ENCODE assay signal across 12 cellular contexts in genomic region chr11:128575956-128576340, GRCh38. TPM values are rescaled to one million over a fixed set of nuclear protein-coding genes. Genes with fewer than 3 reads are reported as not detected.
A peak's percentile ranks its signal among the peaks of the same experiment; 100 is the strongest.
DNase-seq lines count a peak whose midpoint lies in the region; ATAC-seq and TF ChIP-seq lines count a peak whose summit lies in the region.
"Had no signal": no experiment of that assay in that cellular context is flagged by ENCODE, and none has a peak within 500 bp of the region (broad histone marks: within the 10 kb centered on the region; RNA-seq: fewer than 3 reads in every experiment).

No MANE protein-coding gene starts in this region.

- H3K27me3 Mint-ChIP-seq in WTC11 (ENCODE audit: low read depth): no peaks in the 10 kb centered on the region
- H3K27me3 Mint-ChIP-seq: CD4-positive, CD25-positive, alpha-beta regulatory T cell had no signal

- H3K36me3 ChIP-seq in muscle layer of colon (ENCODE audit: insufficient read depth, low read length): no peaks in the 10 kb centered on the region

- peaks cover 19% of the 10 kb centered on the region for H3K36me3 Mint-ChIP-seq in WTC11
- H3K36me3 Mint-ChIP-seq: CD4-positive, CD25-positive, alpha-beta regulatory T cell had no signal

- H3K27ac Mint-ChIP-seq in WTC11: no peak overlapping the region
- H3K27ac Mint-ChIP-seq: CD4-positive, CD25-positive, alpha-beta regulatory T cell had no signal

- peaks cover 81% of the 10 kb centered on the region for H3K4me1 Mint-ChIP-seq in WTC11

- CTCF ChIA-PET in WTC11 (lab: Charles Lee): interaction anchor here (1.2 to 2.4 kb wide), 2 partner anchors 22 to 56 kb away, joined by 4 to 10 read pairs; no protein-coding TSS in a partner anchor

- no peak overlapping the region for H3K4me3 ChIP-seq in AG10803 (ENCODE audit: low read length)
- no peak overlapping the region for H3K4me3 ChIP-seq in cardiac fibroblast (replicated peaks in 1 of 2; ENCODE audit: low read depth in 2 of 2, low read length in 2 of 2)
- H3K4me3 ChIP-seq in muscle layer of colon (ENCODE audit: low read depth in 1 of 2, low read length in 2 of 2): no peak overlapping the region

- no peaks in the 10 kb centered on the region for H3K9me3 ChIP-seq in muscle layer of colon (ENCODE audit: low read length)

- peak overlapping the region; percentile 24 for H3K27ac ChIP-seq in muscle layer of colon (ENCODE audit: low read depth, low read length)

- H3K9me3 Mint-ChIP-seq in WTC11: peaks cover 12% of the 10 kb centered on the region
- H3K9me3 Mint-ChIP-seq: activated T-cell treated with anti-CD3 and anti-CD28 coated beads, Interleukin-2, amount 50 U/mL, for 72 hours had no signal

- no peaks in the 10 kb centered on the region for H3K27me3 ChIP-seq in muscle layer of colon (ENCODE audit: control insufficient read depth in 1 of 2, insufficient read depth in 2 of 2, low read length in 2 of 2)

- H3K9ac ChIP-seq in muscle layer of colon (ENCODE audit: low read length): no peak overlapping the region

- TF ChIP-seq CTCF in AG10803 (conservative IDR thresholded peaks at IDR 0.05; ENCODE audit: low read length) (no peak), cardiac fibroblast (IDR thresholded peaks at IDR 0.05; ENCODE audit: low read depth, low read length) (no peak), WTC11 (IDR thresholded peaks at IDR 0.05) (no peak)

- H3K4me1 ChIP-seq in muscle layer of colon (ENCODE audit: insufficient read depth, low read length): peaks cover 14% of the 10 kb centered on the region

- POLR2A ChIA-PET in WTC11 (lab: Charles Lee): no interaction called here

- DNase-seq in AG10803 (ENCODE audit: low read depth): peak; percentile 51
- DNase-seq in cardiac fibroblast (ENCODE audit: low read depth in 2 of 2): peak; percentile 89 to 91
- no peak for DNase-seq in HT-29 (ENCODE audit: low spot score)
- no peak for DNase-seq in WTC11 (ENCODE audit: low spot score)
- no peak for DNase-seq in 8988T
- DNase-seq: activated T-cell treated with anti-CD3 and anti-CD28 coated beads, Interleukin-2, amount 50 U/mL, for 72 hours; CD4-positive, CD25-positive, alpha-beta regulatory T cell; NCI-H1694 treated with DMSO at 0.1 percent for 48 hours; T-helper 2 cell had no signal

- ATAC-seq in HG03097 (IDR thresholded peaks at IDR 0.05; ENCODE audit: low FRiP score, unreplicated experiment) (peak; percentile 44), GM19455 (IDR thresholded peaks at IDR 0.05; ENCODE audit: unreplicated experiment) (no peak), WTC11 (no peak)
- ATAC-seq: activated T-cell treated with anti-CD3 and anti-CD28 coated beads, Interleukin-2, amount 50 U/mL, for 72 hours had no signal

- no peak overlapping the region for H3K4me3 Mint-ChIP-seq in WTC11
- H3K4me3 Mint-ChIP-seq: CD4-positive, CD25-positive, alpha-beta regulatory T cell had no signal

TF ChIP-seq in WTC11, 78 proteins besides CTCF, POLR2A, EP300 and RAD21 (continues in another document):
- TF ChIP-seq JAZF1 (CRISPR knock-in tag; IDR thresholded peaks at IDR 0.05): no peak
- TF ChIP-seq, protein P1, sequence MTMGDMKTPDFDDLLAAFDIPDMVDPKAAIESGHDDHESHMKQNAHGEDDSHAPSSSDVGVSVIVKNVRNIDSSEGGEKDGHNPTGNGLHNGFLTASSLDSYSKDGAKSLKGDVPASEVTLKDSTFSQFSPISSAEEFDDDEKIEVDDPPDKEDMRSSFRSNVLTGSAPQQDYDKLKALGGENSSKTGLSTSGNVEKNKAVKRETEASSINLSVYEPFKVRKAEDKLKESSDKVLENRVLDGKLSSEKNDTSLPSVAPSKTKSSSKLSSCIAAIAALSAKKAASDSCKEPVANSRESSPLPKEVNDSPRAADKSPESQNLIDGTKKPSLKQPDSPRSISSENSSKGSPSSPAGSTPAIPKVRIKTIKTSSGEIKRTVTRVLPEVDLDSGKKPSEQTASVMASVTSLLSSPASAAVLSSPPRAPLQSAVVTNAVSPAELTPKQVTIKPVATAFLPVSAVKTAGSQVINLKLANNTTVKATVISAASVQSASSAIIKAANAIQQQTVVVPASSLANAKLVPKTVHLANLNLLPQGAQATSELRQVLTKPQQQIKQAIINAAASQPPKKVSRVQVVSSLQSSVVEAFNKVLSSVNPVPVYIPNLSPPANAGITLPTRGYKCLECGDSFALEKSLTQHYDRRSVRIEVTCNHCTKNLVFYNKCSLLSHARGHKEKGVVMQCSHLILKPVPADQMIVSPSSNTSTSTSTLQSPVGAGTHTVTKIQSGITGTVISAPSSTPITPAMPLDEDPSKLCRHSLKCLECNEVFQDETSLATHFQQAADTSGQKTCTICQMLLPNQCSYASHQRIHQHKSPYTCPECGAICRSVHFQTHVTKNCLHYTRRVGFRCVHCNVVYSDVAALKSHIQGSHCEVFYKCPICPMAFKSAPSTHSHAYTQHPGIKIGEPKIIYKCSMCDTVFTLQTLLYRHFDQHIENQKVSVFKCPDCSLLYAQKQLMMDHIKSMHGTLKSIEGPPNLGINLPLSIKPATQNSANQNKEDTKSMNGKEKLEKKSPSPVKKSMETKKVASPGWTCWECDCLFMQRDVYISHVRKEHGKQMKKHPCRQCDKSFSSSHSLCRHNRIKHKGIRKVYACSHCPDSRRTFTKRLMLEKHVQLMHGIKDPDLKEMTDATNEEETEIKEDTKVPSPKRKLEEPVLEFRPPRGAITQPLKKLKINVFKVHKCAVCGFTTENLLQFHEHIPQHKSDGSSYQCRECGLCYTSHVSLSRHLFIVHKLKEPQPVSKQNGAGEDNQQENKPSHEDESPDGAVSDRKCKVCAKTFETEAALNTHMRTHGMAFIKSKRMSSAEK (CRISPR knock-in tag; IDR thresholded peaks at IDR 0.05; ENCODE audit: borderline replicate concordance): no peak
- no peak for TF ChIP-seq RELA (CRISPR knock-in tag; IDR thresholded peaks at IDR 0.05; ENCODE audit: borderline replicate concordance)
- TF ChIP-seq, protein P2, sequence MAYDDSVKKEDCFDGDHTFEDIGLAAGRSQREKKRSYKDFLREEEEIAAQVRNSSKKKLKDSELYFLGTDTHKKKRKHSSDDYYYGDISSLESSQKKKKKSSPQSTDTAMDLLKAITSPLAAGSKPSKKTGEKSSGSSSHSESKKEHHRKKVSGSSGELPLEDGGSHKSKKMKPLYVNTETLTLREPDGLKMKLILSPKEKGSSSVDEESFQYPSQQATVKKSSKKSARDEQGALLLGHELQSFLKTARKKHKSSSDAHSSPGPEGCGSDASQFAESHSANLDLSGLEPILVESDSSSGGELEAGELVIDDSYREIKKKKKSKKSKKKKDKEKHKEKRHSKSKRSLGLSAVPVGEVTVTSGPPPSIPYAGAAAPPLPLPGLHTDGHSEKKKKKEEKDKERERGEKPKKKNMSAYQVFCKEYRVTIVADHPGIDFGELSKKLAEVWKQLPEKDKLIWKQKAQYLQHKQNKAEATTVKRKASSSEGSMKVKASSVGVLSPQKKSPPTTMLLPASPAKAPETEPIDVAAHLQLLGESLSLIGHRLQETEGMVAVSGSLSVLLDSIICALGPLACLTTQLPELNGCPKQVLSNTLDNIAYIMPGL (CRISPR knock-in tag; IDR thresholded peaks at IDR 0.05): no peak
- TF ChIP-seq, protein P3, sequence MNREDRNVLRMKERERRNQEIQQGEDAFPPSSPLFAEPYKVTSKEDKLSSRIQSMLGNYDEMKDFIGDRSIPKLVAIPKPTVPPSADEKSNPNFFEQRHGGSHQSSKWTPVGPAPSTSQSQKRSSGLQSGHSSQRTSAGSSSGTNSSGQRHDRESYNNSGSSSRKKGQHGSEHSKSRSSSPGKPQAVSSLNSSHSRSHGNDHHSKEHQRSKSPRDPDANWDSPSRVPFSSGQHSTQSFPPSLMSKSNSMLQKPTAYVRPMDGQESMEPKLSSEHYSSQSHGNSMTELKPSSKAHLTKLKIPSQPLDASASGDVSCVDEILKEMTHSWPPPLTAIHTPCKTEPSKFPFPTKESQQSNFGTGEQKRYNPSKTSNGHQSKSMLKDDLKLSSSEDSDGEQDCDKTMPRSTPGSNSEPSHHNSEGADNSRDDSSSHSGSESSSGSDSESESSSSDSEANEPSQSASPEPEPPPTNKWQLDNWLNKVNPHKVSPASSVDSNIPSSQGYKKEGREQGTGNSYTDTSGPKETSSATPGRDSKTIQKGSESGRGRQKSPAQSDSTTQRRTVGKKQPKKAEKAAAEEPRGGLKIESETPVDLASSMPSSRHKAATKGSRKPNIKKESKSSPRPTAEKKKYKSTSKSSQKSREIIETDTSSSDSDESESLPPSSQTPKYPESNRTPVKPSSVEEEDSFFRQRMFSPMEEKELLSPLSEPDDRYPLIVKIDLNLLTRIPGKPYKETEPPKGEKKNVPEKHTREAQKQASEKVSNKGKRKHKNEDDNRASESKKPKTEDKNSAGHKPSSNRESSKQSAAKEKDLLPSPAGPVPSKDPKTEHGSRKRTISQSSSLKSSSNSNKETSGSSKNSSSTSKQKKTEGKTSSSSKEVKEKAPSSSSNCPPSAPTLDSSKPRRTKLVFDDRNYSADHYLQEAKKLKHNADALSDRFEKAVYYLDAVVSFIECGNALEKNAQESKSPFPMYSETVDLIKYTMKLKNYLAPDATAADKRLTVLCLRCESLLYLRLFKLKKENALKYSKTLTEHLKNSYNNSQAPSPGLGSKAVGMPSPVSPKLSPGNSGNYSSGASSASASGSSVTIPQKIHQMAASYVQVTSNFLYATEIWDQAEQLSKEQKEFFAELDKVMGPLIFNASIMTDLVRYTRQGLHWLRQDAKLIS (CRISPR knock-in tag; IDR thresholded peaks at IDR 0.05; ENCODE audit: borderline replicate concordance): no peak
- no peak for TF ChIP-seq CBFB (CRISPR knock-in tag; IDR thresholded peaks at IDR 0.05; ENCODE audit: low read depth)
- no peak for TF ChIP-seq NFATC4 (CRISPR knock-in tag; IDR thresholded peaks at IDR 0.05)
- TF ChIP-seq IRF1 (CRISPR knock-in tag; IDR thresholded peaks at IDR 0.05): no peak
- no peak for TF ChIP-seq NFE2L1 (CRISPR knock-in tag; IDR thresholded peaks at IDR 0.05)
- TF ChIP-seq FOXJ3 (CRISPR knock-in tag; IDR thresholded peaks at IDR 0.05; ENCODE audit: borderline replicate concordance): no peak
- TF ChIP-seq ELF4 (CRISPR knock-in tag; IDR thresholded peaks at IDR 0.05; ENCODE audit: low read depth): no peak
- TF ChIP-seq KAT7 (CRISPR knock-in tag; IDR thresholded peaks at IDR 0.05; ENCODE audit: borderline replicate concordance): no peak
- TF ChIP-seq NFYB (CRISPR knock-in tag; conservative IDR thresholded peaks at IDR 0.05; ENCODE audit: low read depth): no peak
- no peak for TF ChIP-seq JUN (CRISPR knock-in tag; IDR thresholded peaks at IDR 0.05)

RNA-seq across cellular contexts. Expression of gene ETS1, which starts 11.4 kb away (rescaled TPM):
- 3.8 and 4.3 TPM in 2 replicates for total RNA-seq in HT-29 (2014; rRNA removed; shearing (Covaris generic))
- 25.3 to 33.1 TPM (median 27.2 TPM) in 3 replicates for total RNA-seq in WTC11 (2021)

Comparison
In these comparisons a context has a peak if more than half of its experiments do, and no peak if none do; other contexts are left out.
1. DNase-seq: peak in AG10803 (single experiment) and cardiac fibroblast (2 of 2); none in HT-29 (single experiment), WTC11 (single experiment) and 8988T (single experiment).